ENCODE assay signal across 16 cellular contexts in genomic region chr4:121472937-121473721, GRCh38.
A peak's percentile ranks its signal among the peaks of the same experiment; 100 is the strongest.
DNase-seq lines count a peak whose midpoint lies in the region; ATAC-seq and TF ChIP-seq lines count a peak whose summit lies in the region.
"Had no signal": no experiment of that assay in that cellular context is flagged by ENCODE, and none has a peak within 500 bp of the region (broad histone marks: within the 10 kb centered on the region; RNA-seq: fewer than 3 reads in every experiment).

No MANE protein-coding gene starts in this region.

- TF ChIP-seq CTCF in esophagus squamous epithelium (IDR thresholded peaks at IDR 0.05), result no peak

- no peaks in the 10 kb centered on the region for H3K9me3 ChIP-seq in esophagus squamous epithelium
- H3K9me3 ChIP-seq: suprapubic skin had no signal

- no peak for TF ChIP-seq POLR2A in esophagus squamous epithelium (IDR thresholded peaks at IDR 0.05)

- H3K27ac ChIP-seq in esophagus squamous epithelium, result no peak overlapping the region
- H3K27ac ChIP-seq: suprapubic skin had no signal

- ATAC-seq in GM18498 (IDR thresholded peaks at IDR 0.05; ENCODE audit: unreplicated experiment) (peak; percentile 68), GM19395 (IDR thresholded peaks at IDR 0.05; ENCODE audit: unreplicated experiment) (peak; percentile 76), HG02763 (IDR thresholded peaks at IDR 0.05; ENCODE audit: unreplicated experiment) (peak; percentile 77), HG03571 (IDR thresholded peaks at IDR 0.05; ENCODE audit: unreplicated experiment) (peak; percentile 65)
- ATAC-seq: left lobe of liver had no signal

- H3K4me3 ChIP-seq in esophagus squamous epithelium, result no peak overlapping the region
- H3K4me3 ChIP-seq: suprapubic skin had no signal

- 51% methylated on average over 2 of the region's 2 CpGs for WGBS in esophagus squamous epithelium, 2 donors

- no peaks in the 10 kb centered on the region for H3K4me1 ChIP-seq in esophagus squamous epithelium
- H3K4me1 ChIP-seq: suprapubic skin had no signal

- H3K27me3 ChIP-seq in esophagus squamous epithelium, result no peaks in the 10 kb centered on the region
- H3K27me3 ChIP-seq: suprapubic skin had no signal

- DNase-seq in amygdala (lab: John Stamatoyannopoulos, UW) (no peak), esophagus squamous epithelium (lab: John Stamatoyannopoulos, UW) (no peak), glomerular visceral epithelial cell (ENCODE audit: extremely low spot score) (no peak)
- no peak for DNase-seq in activated effector memory CD4-positive, alpha-beta T cell treated with anti-CD3 and anti-CD28 coated beads, Interleukin-2, amount 50 U/mL, for 16 hours
- DNase-seq: activated CD4-positive, alpha-beta T cell treated with anti-CD3 and anti-CD28 coated beads for 4 hours; aorta; Calu3; NCI-H2081; posterior cingulate gyrus; SIG-M5 had no signal

- H3K36me3 ChIP-seq in esophagus squamous epithelium, result no peaks in the 10 kb centered on the region
- H3K36me3 ChIP-seq: suprapubic skin had no signal

- intact Hi-C loops in esophagus squamous epithelium (cut with DNase I), result no loop called here
